20 cellular contexts compared by ENCODE assay signal in genomic region chr17:49572806-49573420, GRCh38. TPM values are rescaled to one million over a fixed set of nuclear protein-coding genes. Genes with fewer than 3 reads are reported as not detected.
"Had no signal": no experiment of that assay in that cellular context is flagged by ENCODE, and none has a peak within 500 bp of the region (broad histone marks: within the 10 kb centered on the region; RNA-seq: fewer than 3 reads in every experiment).

No MANE protein-coding gene starts in this region.

- H3K4me3 Mint-ChIP-seq: activated B cell treated with CpG ODN at 0.5 μM for 24 hours; activated CD8-positive, alpha-beta T cell treated with anti-CD3 and anti-CD28 coated beads for 36 hours; activated T-helper 17 cell treated with anti-CD3 and anti-CD28 coated beads, Interleukin-2, amount 50 U/mL, for 72 hours; effector memory CD8-positive, alpha-beta T cell had no signal

- DNase-seq: activated B cell treated with CpG ODN at 0.5 μM for 24 hours; activated CD4-positive, alpha-beta T cell treated with anti-CD3 and anti-CD28 coated beads for 4 hours; activated CD8-positive, alpha-beta T cell treated with anti-CD3 and anti-CD28 coated beads for 36 hours; activated naive CD4-positive, alpha-beta T cell treated with anti-CD3 and anti-CD28 coated beads, Interleukin-2, amount 50 U/mL, for 16 hours; activated T-cell treated with anti-CD3 and anti-CD28 coated beads, Interleukin-2, amount 50 U/mL, for 1 hour; effector memory CD8-positive, alpha-beta T cell; foreskin keratinocyte; left lung; pancreas; stimulated activated CD4-positive, alpha-beta T cell treated with anti-CD3 and anti-CD28 coated beads, Interleukin-4, amount 100 ng/mL, for 4 hours; stimulated activated naive CD4-positive, alpha-beta T cell; T-helper 1 cell; T-helper 9 cell; transverse colon had no signal

- ATAC-seq: activated CD8-positive, alpha-beta T cell treated with anti-CD3 and anti-CD28 coated beads for 36 hours; activated T-helper 17 cell treated with anti-CD3 and anti-CD28 coated beads, Interleukin-2, amount 50 U/mL, for 72 hours; effector memory CD8-positive, alpha-beta T cell; foreskin keratinocyte; left lung; pancreas; sciatic nerve had no signal

- H3K27me3 ChIP-seq: pancreas had no signal

- H3K36me3 ChIP-seq: left lung, pancreas, transverse colon had no signal

- H3K9me3 ChIP-seq: left lung, pancreas, transverse colon had no signal

- H3K27ac ChIP-seq: epithelial cell of prostate, foreskin keratinocyte, pancreas had no signal

- H3K4me1 Mint-ChIP-seq: activated T-helper 17 cell treated with anti-CD3 and anti-CD28 coated beads, Interleukin-2, amount 50 U/mL, for 72 hours had no signal

- H3K9me3 Mint-ChIP-seq: activated B cell treated with CpG ODN at 0.5 μM for 24 hours; activated CD8-positive, alpha-beta T cell treated with anti-CD3 and anti-CD28 coated beads for 36 hours; activated T-helper 17 cell treated with anti-CD3 and anti-CD28 coated beads, Interleukin-2, amount 50 U/mL, for 72 hours; effector memory CD8-positive, alpha-beta T cell had no signal

- H3K27ac Mint-ChIP-seq: activated B cell treated with CpG ODN at 0.5 μM for 24 hours; activated CD8-positive, alpha-beta T cell treated with anti-CD3 and anti-CD28 coated beads for 36 hours; activated T-helper 17 cell treated with anti-CD3 and anti-CD28 coated beads, Interleukin-2, amount 50 U/mL, for 72 hours; effector memory CD8-positive, alpha-beta T cell had no signal

- H3K4me1 ChIP-seq: foreskin keratinocyte had no signal

- H3K4me3 ChIP-seq: left lung, pancreas, transverse colon had no signal

RNA-seq across cellular contexts. Expression of gene NXPH3, which starts 2.8 kb away (rescaled TPM):
- total RNA-seq: activated B cell treated with CpG ODN at 0.5 μM for 24 hours; activated T-helper 17 cell treated with anti-CD3 and anti-CD28 coated beads, Interleukin-2, amount 50 U/mL, for 72 hours; bronchial epithelial cell; kidney epithelial cell; mononuclear cell had no signal
